ENCODE assay signal across 8 cellular contexts in the genomic region with DNA sequence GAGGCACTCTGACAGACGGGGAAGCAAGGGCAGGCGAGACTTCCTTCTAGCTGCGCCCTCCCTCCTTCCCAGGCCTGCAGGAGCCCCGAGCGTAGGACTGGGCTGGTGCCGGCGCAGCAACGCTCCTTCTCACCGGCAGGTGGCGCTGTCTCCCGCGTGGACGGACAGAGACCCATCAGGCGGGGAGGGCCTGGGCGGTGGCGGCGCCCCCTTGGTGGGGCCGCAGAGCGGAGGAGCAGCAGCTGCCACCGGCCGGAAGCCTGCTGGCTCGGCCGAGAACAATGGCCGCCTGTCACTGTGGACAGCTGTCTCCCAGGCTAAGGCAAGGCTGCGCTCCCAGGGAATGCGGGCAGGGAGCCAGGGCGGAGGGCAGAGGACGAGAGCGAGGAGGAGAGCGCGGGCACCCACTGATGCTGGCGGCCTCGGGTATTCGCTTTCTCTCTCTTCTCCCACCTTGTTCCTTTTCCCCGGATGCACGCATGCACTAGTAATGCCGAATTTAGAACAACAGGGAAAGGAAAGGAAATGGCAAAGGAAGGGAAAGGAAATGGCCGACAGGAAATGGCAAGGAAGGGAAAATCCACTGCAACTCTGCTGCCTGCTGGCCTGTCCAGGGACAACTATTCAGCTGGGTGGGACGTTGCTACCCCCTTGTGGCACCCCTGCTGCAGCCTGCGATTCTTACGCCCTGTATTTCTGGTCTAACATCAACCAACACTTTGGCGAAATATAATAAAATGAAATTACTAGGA. TPM values are rescaled to one million over a fixed set of nuclear protein-coding genes. Genes with fewer than 3 reads are reported as not detected.
DNase-seq lines count a peak whose midpoint lies in the region; ATAC-seq, FAIRE-seq and TF ChIP-seq lines count a peak whose summit lies in the region.

No MANE protein-coding gene starts in this region.

- H2BK120ac ChIP-seq in H1 (replicated peaks; ENCODE audit: low read depth, low read length): no peak overlapping the region
- H2BK120ac ChIP-seq in mesendoderm (ENCODE audit: low read depth, low read length): no peak overlapping the region

- H3K4me3 ChIP-seq in H1 (ENCODE audit: extremely low read depth in 1 of 4, insufficient read depth in 2 of 4, low read depth in 3 of 4, low read length in 4 of 4) (peak overlapping the region; percentile 19 to 78 (median 60)), mesendoderm (ENCODE audit: low read length) (peak overlapping the region; percentile 56)

- CTCF ChIA-PET in H1 (lab: Charles Lee; ENCODE audit: partially characterized antibody): interaction anchor here (0.5 to 7.4 kb wide), 27 partner anchors 10 to 245 kb away, joined by 3 to 60 read pairs (median 4); partner anchors contain the start of gene PPM1F

- no peak overlapping the region for H2BK12ac ChIP-seq in H1 (ENCODE audit: low read depth, low read length)

- H3K23ac ChIP-seq in H1 (ENCODE audit: insufficient read length): no peak overlapping the region
- peak overlapping the region; percentile 92 for H3K23ac ChIP-seq in mesendoderm (ENCODE audit: low read length)

- peak; percentile 73 for DNase-seq in HS-5 (ENCODE audit: low read depth)
- DNase-seq in NK-92 (lab: John Stamatoyannopoulos, UW; ENCODE audit: unreplicated experiment): peak; percentile 32
- DNase-seq in activated CD8-positive, alpha-beta memory T cell treated with anti-CD3 and anti-CD28 coated beads for 48 hours (ENCODE audit: low read depth in 2 of 3, low spot score in 2 of 3): peak; percentile 75 to 99 (median 92)
- peak; percentile 75 to 99 for DNase-seq in H1 (ENCODE audit: low read depth in 1 of 2, low spot score in 2 of 2)
- DNase-seq in mesendoderm: peak; percentile 96
- peak; percentile 76 for DNase-seq in stimulated activated CD8-positive, alpha-beta memory T cell treated with anti-CD3 and anti-CD28 coated beads, Interleukin-12 subunit alpha, Interleukin-12 subunit beta, amount 100 ng/mL, for 24 hours (ENCODE audit: extremely low read depth)

- POLR2A ChIA-PET in H1 (lab: Charles Lee; ENCODE audit: partially characterized antibody): interaction anchor here (0.6 to 1.9 kb wide), 11 partner anchors 13 to 272 kb away, joined by 3 to 8 read pairs (median 4); partner anchors contain the start of genes MAPK1, PPIL2, PPM1F and YPEL1

- ATAC-seq in GM19397 (IDR thresholded peaks at IDR 0.05; ENCODE audit: unreplicated experiment): peak; percentile 93

- no peak for TF ChIP-seq POLR2A in H1 (IDR thresholded peaks at IDR 0.05; ENCODE audit: control extremely low read depth in 1 of 2, low read depth in 2 of 2, low read length in 2 of 2)

- H2AK5ac ChIP-seq in H1 (ENCODE audit: low read depth, low read length) (no peak overlapping the region), mesendoderm (ENCODE audit: low read length) (no peak overlapping the region)

- H2BK15ac ChIP-seq in H1 (ENCODE audit: low read length) (no peak overlapping the region; the same call in 1 of the 2 replicates), mesendoderm (replicated peaks; ENCODE audit: low read depth) (no peak overlapping the region)

- peak; percentile 69 for FAIRE-seq in H1 (lab: Jason Lieb, UNC)

- no peaks in the 10 kb centered on the region for H3K23me2 ChIP-seq in H1 (ENCODE audit: low read depth, low read length)

- H4K5ac ChIP-seq in H1 (ENCODE audit: insufficient read length, low read depth, low read length): peak overlapping the region; percentile 32
- H4K5ac ChIP-seq in mesendoderm (ENCODE audit: low read length): no peak overlapping the region

- TF ChIP-seq CTCF in C4-2B (conservative IDR thresholded peaks at IDR 0.05) (peak; percentile 100), H1 (IDR thresholded peaks at IDR 0.05; ENCODE audit: control extremely low read depth in 1 of 3, insufficient read depth in 1 of 3, low read depth in 1 of 3, low read length in 3 of 3) (peak; percentile 99)

- peak overlapping the region; percentile 62 for H3K27ac ChIP-seq in C4-2B
- H3K27ac ChIP-seq in H1 (ENCODE audit: low read depth, low read length): peak overlapping the region; percentile 53; the same call in 1 of the 2 replicates
- peak overlapping the region; percentile 82 for H3K27ac ChIP-seq in mesendoderm (ENCODE audit: low read depth, low read length)

- no peak overlapping the region for H3K4ac ChIP-seq in H1 (replicated peaks; ENCODE audit: insufficient read length, low read depth, low read length)
- H3K4ac ChIP-seq in mesendoderm (ENCODE audit: low read depth, low read length): peak overlapping the region; percentile 21

- H3K4me2 ChIP-seq in H1 (ENCODE audit: insufficient read depth in 1 of 2, low read depth in 2 of 2, low read length in 2 of 2) (peak overlapping the region in 1 of 2 experiments; percentile 87; a peak in 3 of 4 replicates), mesendoderm (ENCODE audit: low read length) (peak overlapping the region; percentile 89)

- no peak overlapping the region for H3K56ac ChIP-seq in H1 (replicated peaks; ENCODE audit: insufficient read length, low read depth, low read length)
- H3K56ac ChIP-seq in mesendoderm (ENCODE audit: low read length): peak overlapping the region; percentile 99

- H4K8ac ChIP-seq in H1 (ENCODE audit: extremely low read depth, insufficient read depth, low read length) (no peak overlapping the region), mesendoderm (ENCODE audit: low read depth, low read length) (no peak overlapping the region)

- H3K18ac ChIP-seq in H1 (ENCODE audit: extremely low read depth, low read length) (peak overlapping the region; percentile 95), mesendoderm (ENCODE audit: low read length) (peak overlapping the region; percentile 24)

- H4K20me1 ChIP-seq in H1 (replicated peaks in 1 of 2; ENCODE audit: control insufficient read depth in 1 of 2, insufficient read depth in 2 of 2, low read length in 2 of 2): peaks cover 0 to 2% of the 10 kb centered on the region in 2 experiments

- H3K4me1 ChIP-seq in H1 (replicated peaks in 1 of 4; ENCODE audit: control insufficient read depth in 3 of 4, insufficient read depth in 4 of 4, low read length in 3 of 4) (peaks cover 0 to 7% (median under 1%) of the 10 kb centered on the region in 4 experiments; a peak in 4 of 7 replicates), mesendoderm (ENCODE audit: control insufficient read depth, low read depth, low read length) (no peaks in the 10 kb centered on the region)

- H3K79me2 ChIP-seq in H1 (ENCODE audit: control insufficient read depth in 1 of 2, insufficient read depth in 2 of 2, low read length in 2 of 2) (no peaks in the 10 kb centered on the region), mesendoderm (ENCODE audit: control insufficient read depth, insufficient read depth, low read length) (no peaks in the 10 kb centered on the region)

- H2BK5ac ChIP-seq in H1 (ENCODE audit: low read depth, low read length): peak overlapping the region; percentile 81; the same call in 1 of the 2 replicates
- H2BK5ac ChIP-seq in mesendoderm (ENCODE audit: low read length): peak overlapping the region; percentile 88

- H3K79me1 ChIP-seq in H1 (ENCODE audit: low read depth, low read length) (no peaks in the 10 kb centered on the region), mesendoderm (ENCODE audit: low read length) (no peaks in the 10 kb centered on the region)

- peak in 1 of 2 experiments; percentile 55; a peak in 1 of 3 replicates for TF ChIP-seq EP300 in H1 (IDR thresholded peaks at IDR 0.05; ENCODE audit: borderline replicate concordance in 1 of 2, low read depth in 2 of 2, low read length in 2 of 2)

- WGBS in H1 (ENCODE audit: extremely low coverage in 1 of 2, insufficient coverage in 1 of 2, insufficient read length in 1 of 2, insufficient replicate concordance in 2 of 2, low coverage in 1 of 2, low lambda C conversion rate in 2 of 2, missing lambda C conversion rate in 1 of 2), 2 experiments: 8% methylated on average over 34 of the region's 42 CpGs; no CpG with 5 or more reads in 1 of the 2 experiments
- WGBS in mesendoderm (ENCODE audit: extremely low coverage, insufficient coverage, low lambda C conversion rate): no CpG with 5 or more reads among the region's 42 CpGs

- H4K91ac ChIP-seq in H1 (replicated peaks; ENCODE audit: insufficient read length, low read length): peak overlapping the region; percentile 47

- peak; percentile 88 to 92 for TF ChIP-seq RAD21 in H1 (IDR thresholded peaks at IDR 0.05 in 1 of 2, conservative IDR thresholded peaks at IDR 0.05 in 1 of 2; ENCODE audit: low read depth in 2 of 2, low read length in 2 of 2)

- H3K36me3 ChIP-seq in H1 (ENCODE audit: control insufficient read depth in 2 of 4, insufficient read depth in 4 of 4, low read length in 3 of 4): no peaks in the 10 kb centered on the region
- peaks cover 1% of the 10 kb centered on the region for H3K36me3 ChIP-seq in mesendoderm (ENCODE audit: control insufficient read depth, insufficient read depth, low read length)

- H3K27me3 ChIP-seq in H1 (replicated peaks in 1 of 4; ENCODE audit: control insufficient read depth in 3 of 4, extremely low read depth in 1 of 4, insufficient read depth in 3 of 4, low read length in 3 of 4) (no peaks in the 10 kb centered on the region), mesendoderm (ENCODE audit: insufficient read depth, low read length, poor library complexity) (no peaks in the 10 kb centered on the region)

- H3K9me3 ChIP-seq in H1 (ENCODE audit: insufficient read depth in 2 of 2, low read depth in 1 of 2, low read length in 1 of 2): no peaks in the 10 kb centered on the region

- H2AFZ ChIP-seq in H1 (ENCODE audit: low read length): peak overlapping the region; percentile 97

- H3K9ac ChIP-seq in H1 (replicated peaks in 1 of 4; ENCODE audit: extremely low read depth in 1 of 4, low read depth in 3 of 4, low read length in 3 of 4): peak overlapping the region in 3 of 4 experiments; percentile 1 to 84 (median 59); a peak in 4 of 7 replicates
- peak overlapping the region; percentile 95 for H3K9ac ChIP-seq in mesendoderm (ENCODE audit: low read length)

- H3K14ac ChIP-seq in H1 (ENCODE audit: insufficient read length): no peak overlapping the region

- no peak overlapping the region for H2BK20ac ChIP-seq in H1 (ENCODE audit: low read length)

RNA-seq across cellular contexts. Expression of gene PPM1F, which starts 14.4 kb away (rescaled TPM):
- total RNA-seq in H1 (2021; fragmentation: NEBNext Ultra II Directional; extraction: Animal tissue kit (Norgen Biotek cat#: 25700)): 21.9 and 22.8 TPM in 2 replicates
- 12.4 and 17.7 TPM in 2 replicates for polyA plus RNA-seq in H1 (2011; rRNA removed)
- 16.1 TPM for polyA plus RNA-seq in H1 (2011; cell fraction: cytosol; rRNA removed)
- 29.8 TPM for polyA plus RNA-seq in H1 (2011; cell fraction: nucleus; rRNA removed)
- polyA plus RNA-seq in H1 (2012, experiment 1 of 2): 10.6 to 14.5 TPM (median 13.2 TPM) in 4 replicates
- 12.1 TPM for polyA plus RNA-seq in H1 (2012, experiment 2 of 2)
- 13.9 TPM for polyA plus RNA-seq in H1 (2013, experiment 1 of 2)
- 12.0 TPM for polyA plus RNA-seq in H1 (2013, experiment 2 of 2)
- 7.1 and 10.5 TPM in 2 replicates for polyA minus RNA-seq in H1 (2011; rRNA and poly(A)+ RNA removed)
- 9.5 TPM for polyA minus RNA-seq in H1 (2011; cell fraction: cytosol; rRNA and poly(A)+ RNA removed)
- polyA minus RNA-seq in H1 (2011; cell fraction: nucleus; rRNA and poly(A)+ RNA removed): 7.6 TPM
- polyA plus RNA-seq in mesendoderm (2013, experiment 1 of 2): 12.7 TPM
- polyA plus RNA-seq in mesendoderm (2013, experiment 2 of 2): 15.2 TPM

RNA-seq across cellular contexts. Expression of gene TOP3B, which starts 44.3 kb away (rescaled TPM):
- total RNA-seq in H1 (2021; fragmentation: NEBNext Ultra II Directional; extraction: Animal tissue kit (Norgen Biotek cat#: 25700)): 49.3 and 52.8 TPM in 2 replicates
- 30.4 and 45.6 TPM in 2 replicates for polyA plus RNA-seq in H1 (2011; rRNA removed)
- polyA plus RNA-seq in H1 (2011; cell fraction: cytosol; rRNA removed): 34.6 TPM
- polyA plus RNA-seq in H1 (2011; cell fraction: nucleus; rRNA removed): 149 TPM
- 42.4 to 52.2 TPM (median 45.4 TPM) in 4 replicates for polyA plus RNA-seq in H1 (2012, experiment 1 of 2)
- polyA plus RNA-seq in H1 (2012, experiment 2 of 2): 33.2 TPM
- polyA plus RNA-seq in H1 (2013, experiment 1 of 2): 34.1 TPM
- 28.9 TPM for polyA plus RNA-seq in H1 (2013, experiment 2 of 2)
- 28.2 and 37.9 TPM in 2 replicates for polyA minus RNA-seq in H1 (2011; rRNA and poly(A)+ RNA removed)
- 20.9 TPM for polyA minus RNA-seq in H1 (2011; cell fraction: cytosol; rRNA and poly(A)+ RNA removed)
- 89.8 TPM for polyA minus RNA-seq in H1 (2011; cell fraction: nucleus; rRNA and poly(A)+ RNA removed)
- 21.9 TPM for polyA plus RNA-seq in mesendoderm (2013, experiment 1 of 2)
- 23.7 TPM for polyA plus RNA-seq in mesendoderm (2013, experiment 2 of 2)

Comparison
In these comparisons a context has a peak if more than half of its experiments do, and no peak if none do; other contexts are left out.
1. Peak in every context shown above with its lines: DNase-seq, ATAC-seq, H3K4me3 ChIP-seq and H3K27ac ChIP-seq.
2. DNase-seq: peak in every context shown above with its lines; median percentile 96 in mesendoderm; 92 in activated CD8-positive, alpha-beta memory T cell treated with anti-CD3 and anti-CD28 coated beads for 48 hours; 87 in H1; 76 in stimulated activated CD8-positive, alpha-beta memory T cell treated with anti-CD3 and anti-CD28 coated beads, Interleukin-12 subunit alpha, Interleukin-12 subunit beta, amount 100 ng/mL, for 24 hours; 73 in HS-5; 32 in NK-92.